Comparison of ENCODE assay signal across 1 cellular context in genomic region chr10:99399664-99400063, GRCh38.
TF ChIP-seq lines count a peak whose summit lies in the region.

No MANE protein-coding gene starts in this region.

TF ChIP-seq in liver, 16 proteins besides CTCF, POLR2A, EP300 and RAD21 (continued from another document):
- TF ChIP-seq REST (IDR thresholded peaks at IDR 0.05) (no peak), YY1 (IDR thresholded peaks at IDR 0.05) (no peak), HNF4A (conservative IDR thresholded peaks at IDR 0.05) (peak; percentile 52 to 54), FOXA2 (IDR thresholded peaks at IDR 0.05) (no peak), FOXA1 (IDR thresholded peaks at IDR 0.05) (no peak)
